ENCODE assay signal across 8 cellular contexts in genomic region chr6:83592770-83593394, GRCh38.
DNase-seq lines count a peak whose midpoint lies in the region; ATAC-seq and TF ChIP-seq lines count a peak whose summit lies in the region.
"Had no signal": no experiment of that assay in that cellular context is flagged by ENCODE, and none has a peak within 500 bp of the region (broad histone marks: within the 10 kb centered on the region; RNA-seq: fewer than 3 reads in every experiment).

No MANE protein-coding gene starts in this region.

- H3K4me3 ChIP-seq in naive thymus-derived CD4-positive, alpha-beta T cell (ENCODE audit: low read length), result no peak overlapping the region
- H3K4me3 ChIP-seq in prostate gland, result no peak overlapping the region

- H3K9me3 Mint-ChIP-seq in naive thymus-derived CD4-positive, alpha-beta T cell, result peaks cover 0 to 2% (median 0%) of the 10 kb centered on the region in 11 donors

- no peaks in the 10 kb centered on the region for H3K9me3 ChIP-seq in naive thymus-derived CD4-positive, alpha-beta T cell (ENCODE audit: control insufficient read depth in 2 of 3, low read length in 3 of 3)
- H3K9me3 ChIP-seq in prostate gland, result no peaks in the 10 kb centered on the region

- intact Hi-C loops in naive thymus-derived CD4-positive, alpha-beta T cell (cut with micrococcal nuclease), result loop anchor here in 1 of 2 donors (2.0 kb wide), 1 partner anchor 370 kb away; no protein-coding TSS in a partner anchor
- intact Hi-C loops in prostate gland (cut with DNase I), result no loop called here

- WGBS in prostate gland, result 82% methylated on average over 2 of the region's 2 CpGs

- H3K27ac Mint-ChIP-seq in naive thymus-derived CD4-positive, alpha-beta T cell, result no peak overlapping the region
- H3K27ac Mint-ChIP-seq: activated naive CD8-positive, alpha-beta T cell had no signal

- H3K36me3 ChIP-seq in naive thymus-derived CD4-positive, alpha-beta T cell (ENCODE audit: control insufficient read depth in 2 of 3, insufficient read depth in 3 of 3, low read length in 3 of 3), result no peaks in the 10 kb centered on the region
- no peaks in the 10 kb centered on the region for H3K36me3 ChIP-seq in prostate gland

- peaks cover 0 to 3% of the 10 kb centered on the region in 2 donors for H3K27me3 ChIP-seq in naive thymus-derived CD4-positive, alpha-beta T cell (ENCODE audit: control insufficient read depth in 2 of 2, insufficient read depth in 2 of 2, low read length in 2 of 2)
- H3K27me3 ChIP-seq in prostate gland (replicated peaks; ENCODE audit: insufficient read depth), result no peaks in the 10 kb centered on the region

- peak; percentile 55 for TF ChIP-seq CTCF in GM13976 (IDR thresholded peaks at IDR 0.05; ENCODE audit: borderline replicate concordance, control extremely low read depth, extremely low read depth, insufficient read depth, missing control alignments)
- TF ChIP-seq CTCF in VCaP (conservative IDR thresholded peaks at IDR 0.05), result peak; percentile 63
- TF ChIP-seq CTCF in prostate gland (IDR thresholded peaks at IDR 0.05), result no peak

- peaks cover 0 to 6% (median 0%) of the 10 kb centered on the region in 7 donors for H3K4me1 Mint-ChIP-seq in naive thymus-derived CD4-positive, alpha-beta T cell

- CTCF ChIA-PET in naive thymus-derived CD4-positive, alpha-beta T cell (lab: Charles Lee), result no interaction called here

- H3K36me3 Mint-ChIP-seq in naive thymus-derived CD4-positive, alpha-beta T cell, result no peaks in the 10 kb centered on the region
- H3K36me3 Mint-ChIP-seq: activated naive CD8-positive, alpha-beta T cell had no signal

- DNase-seq in GM13976 (ENCODE audit: low spot score) (peak; percentile 51), HT1080 (ENCODE audit: low read depth) (peak; percentile 46), prostate gland (ENCODE audit: low spot score) (no peak)
- no peak for DNase-seq in naive thymus-derived CD4-positive, alpha-beta T cell
- DNase-seq in activated T-cell treated with anti-CD3 and anti-CD28 coated beads, Interleukin-2, amount 50 U/mL, for 48 hours, result no peak

- peaks cover 0 to 3% (median 0%) of the 10 kb centered on the region in 5 donors for H3K27me3 Mint-ChIP-seq in naive thymus-derived CD4-positive, alpha-beta T cell
- H3K27me3 Mint-ChIP-seq: activated naive CD8-positive, alpha-beta T cell had no signal

- POLR2A ChIA-PET in naive thymus-derived CD4-positive, alpha-beta T cell (lab: Charles Lee), result no interaction called here

- H3K27ac ChIP-seq in VCaP, result no peak overlapping the region
- H3K27ac ChIP-seq in naive thymus-derived CD4-positive, alpha-beta T cell (ENCODE audit: low read depth, low read length), result no peak overlapping the region
- no peak overlapping the region for H3K27ac ChIP-seq in prostate gland

- H3K4me3 Mint-ChIP-seq in naive thymus-derived CD4-positive, alpha-beta T cell, result no peak overlapping the region
- H3K4me3 Mint-ChIP-seq: activated naive CD8-positive, alpha-beta T cell had no signal

- no peak for TF ChIP-seq POLR2A in prostate gland (IDR thresholded peaks at IDR 0.05)

- in situ Hi-C loops in GM13976 (cut with MboI; ENCODE audit: low sequenced_read_pairs, unreplicated experiment), result no loop called here

- peak; percentile 90 for ATAC-seq in GM21737 (IDR thresholded peaks at IDR 0.05; ENCODE audit: unreplicated experiment)
- peak; percentile 67 for ATAC-seq in naive thymus-derived CD4-positive, alpha-beta T cell

- no peaks in the 10 kb centered on the region for H3K4me1 ChIP-seq in naive thymus-derived CD4-positive, alpha-beta T cell (ENCODE audit: control insufficient read depth in 2 of 2, insufficient read depth in 2 of 2, low read length in 2 of 2)
- no peaks in the 10 kb centered on the region for H3K4me1 ChIP-seq in prostate gland (replicated peaks)

Comparison
In these comparisons a context has a peak if more than half of its experiments do, and no peak if none do; other contexts are left out.
1. DNase-seq: peak in GM13976 (single experiment) and HT1080 (single experiment); none in naive thymus-derived CD4-positive, alpha-beta T cell (0 of 9), activated T-cell treated with anti-CD3 and anti-CD28 coated beads, Interleukin-2, amount 50 U/mL, for 48 hours (0 of 2) and prostate gland (single experiment).
2. CTCF ChIP-seq: peak in GM13976 (single experiment) and VCaP (single experiment); none in prostate gland (0 of 4).